Comparison of ENCODE assay signal across 8 cellular contexts in genomic region chr15:37098468-37099320, GRCh38. TPM values are rescaled to one million over a fixed set of nuclear protein-coding genes. Genes with fewer than 3 reads are reported as not detected.
A peak's percentile ranks its signal among the peaks of the same experiment; 100 is the strongest.
DNase-seq lines count a peak whose midpoint lies in the region; ATAC-seq and TF ChIP-seq lines count a peak whose summit lies in the region.

No MANE protein-coding gene starts in this region.

- ATAC-seq in HG03045 (IDR thresholded peaks at IDR 0.05; ENCODE audit: unreplicated experiment) (peak; percentile 32), T-cell (replicated peaks in 1 of 4) (peak; percentile 52 to 71 (median 54)), HG03280 (IDR thresholded peaks at IDR 0.05; ENCODE audit: unreplicated experiment) (no peak), GM18517 (IDR thresholded peaks at IDR 0.05; ENCODE audit: unreplicated experiment) (no peak)

- DNase-seq in activated CD4-positive, alpha-beta T cell treated with anti-CD3 and anti-CD28 coated beads, Interleukin-2, amount 10 ng/mL, durations not matched to agents 24 days and 14 days = peak; percentile 65
- DNase-seq in activated CD4-positive, alpha-beta T cell treated with anti-CD3 and anti-CD28 coated beads, Interleukin-2, amount 50 U/mL, for 48 hours = no peak
- DNase-seq in T-cell = peak in 3 of 34 experiments; percentile 9 to 25 (median 19)
- DNase-seq in erythroblast (lab: John Stamatoyannopoulos, UW) = peak; percentile 64 to 68

- H3K4me3 ChIP-seq in muscle layer of colon (ENCODE audit: low read depth in 1 of 2, low read length in 2 of 2) = peak overlapping the region; percentile 91 to 94

- peaks cover 6% of the 10 kb centered on the region for H3K4me1 ChIP-seq in muscle layer of colon (ENCODE audit: insufficient read depth, low read length)

- H3K27ac ChIP-seq in muscle layer of colon (ENCODE audit: low read depth, low read length) = peak overlapping the region; percentile 99

- peaks cover 25% of the 10 kb centered on the region for H3K36me3 ChIP-seq in muscle layer of colon (ENCODE audit: insufficient read depth, low read length)

- intact Hi-C loops in activated CD4-positive, alpha-beta T cell treated with anti-CD3 and anti-CD28 coated beads, Interleukin-2, amount 10 ng/mL, durations not matched to agents 24 days and 14 days (cut with micrococcal nuclease) = no loop called here

- no peak for TF ChIP-seq POLR2A in erythroblast (IDR thresholded peaks at IDR 0.05; ENCODE audit: low read length)

- H3K9me3 Mint-ChIP-seq in activated CD4-positive, alpha-beta T cell treated with anti-CD3 and anti-CD28 coated beads, Interleukin-2, amount 10 ng/mL, durations not matched to agents 24 days and 14 days = peaks cover 17% of the 10 kb centered on the region
- peaks cover 0 to 7% (median 6%) of the 10 kb centered on the region in 3 donors for H3K9me3 Mint-ChIP-seq in T-cell

- peak overlapping the region; percentile 40 for H3K27ac Mint-ChIP-seq in activated CD4-positive, alpha-beta T cell treated with anti-CD3 and anti-CD28 coated beads, Interleukin-2, amount 10 ng/mL, durations not matched to agents 24 days and 14 days
- H3K27ac Mint-ChIP-seq in T-cell = peak overlapping the region in 1 of 2 donors; percentile 7

- peaks cover 13% of the 10 kb centered on the region for H3K36me3 Mint-ChIP-seq in activated CD4-positive, alpha-beta T cell treated with anti-CD3 and anti-CD28 coated beads, Interleukin-2, amount 10 ng/mL, durations not matched to agents 24 days and 14 days (ENCODE audit: low read depth)
- peaks cover 3% of the 10 kb centered on the region for H3K36me3 Mint-ChIP-seq in T-cell

- no peaks in the 10 kb centered on the region for H3K9me3 ChIP-seq in muscle layer of colon (ENCODE audit: low read length)

- POLR2A ChIA-PET in T-cell (lab: Charles Lee) = no interaction called here

- CTCF ChIA-PET in T-cell (lab: Charles Lee) = no interaction called here

- H3K4me3 Mint-ChIP-seq in activated CD4-positive, alpha-beta T cell treated with anti-CD3 and anti-CD28 coated beads, Interleukin-2, amount 10 ng/mL, durations not matched to agents 24 days and 14 days = peak overlapping the region; percentile 90
- peak overlapping the region; percentile 70 to 88 (median 87) for H3K4me3 Mint-ChIP-seq in T-cell

- H3K9ac ChIP-seq in muscle layer of colon (ENCODE audit: low read length) = peak overlapping the region; percentile 91

- peaks cover 85% of the 10 kb centered on the region for H3K27me3 Mint-ChIP-seq in activated CD4-positive, alpha-beta T cell treated with anti-CD3 and anti-CD28 coated beads, Interleukin-2, amount 10 ng/mL, durations not matched to agents 24 days and 14 days
- H3K27me3 Mint-ChIP-seq in T-cell = peaks cover 64 to 83% of the 10 kb centered on the region in 2 donors

- H3K4me1 Mint-ChIP-seq in activated CD4-positive, alpha-beta T cell treated with anti-CD3 and anti-CD28 coated beads, Interleukin-2, amount 10 ng/mL, durations not matched to agents 24 days and 14 days = peaks cover 20% of the 10 kb centered on the region
- peaks cover 42 to 59% (median 57%) of the 10 kb centered on the region in 3 donors for H3K4me1 Mint-ChIP-seq in T-cell

- no peaks in the 10 kb centered on the region for H3K27me3 ChIP-seq in muscle layer of colon (ENCODE audit: control insufficient read depth in 1 of 2, insufficient read depth in 2 of 2, low read length in 2 of 2)

RNA-seq across cellular contexts. Expression of gene MEIS2, which starts 1.7 kb away (rescaled TPM):
- not detected in 2 replicates for total RNA-seq in activated CD4-positive, alpha-beta T cell treated with anti-CD3 and anti-CD28 coated beads, Interleukin-2, amount 10 ng/mL, durations not matched to agents 24 days and 14 days
- under 1 TPM in 2 of 5 donors, not detected in 3; 0.38 to 0.54 TPM for total RNA-seq in T-cell

Comparison
In these comparisons a context has a peak if more than half of its experiments do, and no peak if none do; other contexts are left out.
1. DNase-seq: peak in activated CD4-positive, alpha-beta T cell treated with anti-CD3 and anti-CD28 coated beads, Interleukin-2, amount 10 ng/mL, durations not matched to agents 24 days and 14 days (single experiment) and erythroblast (2 of 2); none in activated CD4-positive, alpha-beta T cell treated with anti-CD3 and anti-CD28 coated beads, Interleukin-2, amount 50 U/mL, for 48 hours (0 of 2).
2. ATAC-seq: peak in HG03045 (single experiment) and T-cell (4 of 4); none in HG03280 (single experiment) and GM18517 (single experiment).